Comparison of ENCODE assay signal across 23 cellular contexts in genomic region chr6:63864934-63865333, GRCh38.
"Had no signal": no experiment of that assay in that cellular context is flagged by ENCODE, and none has a peak within 500 bp of the region (broad histone marks: within the 10 kb centered on the region; RNA-seq: fewer than 3 reads in every experiment).

No MANE protein-coding gene starts in this region.

- ATAC-seq: activated CD8-positive, alpha-beta memory T cell treated with anti-CD3 and anti-CD28 coated beads, Interleukin-2, amount 10 ng/mL, durations not matched to agents 7 days and 5 days; activated T-helper 17 cell treated with anti-CD3 and anti-CD28 coated beads, Interleukin-2, amount 50 U/mL, for 72 hours; SK-N-SH treated with all-trans-retinoic acid at 6 μM for 48 hours had no signal

- H3K36me3 Mint-ChIP-seq: activated CD8-positive, alpha-beta memory T cell treated with anti-CD3 and anti-CD28 coated beads, Interleukin-2, amount 10 ng/mL, durations not matched to agents 7 days and 5 days; activated naive CD8-positive, alpha-beta T cell treated with anti-CD3 and anti-CD28 coated beads for 36 hours had no signal

- H3K4me3 Mint-ChIP-seq: activated CD4-positive, alpha-beta T cell treated with anti-CD3 and anti-CD28 coated beads, Interleukin-2, amount 10 ng/mL, durations not matched to agents 24 days and 14 days; activated CD8-positive, alpha-beta memory T cell treated with anti-CD3 and anti-CD28 coated beads, Interleukin-2, amount 10 ng/mL, durations not matched to agents 7 days and 5 days; activated naive CD4-positive, alpha-beta T cell treated with anti-CD3 and anti-CD28 coated beads for 36 hours; activated naive CD8-positive, alpha-beta T cell treated with anti-CD3 and anti-CD28 coated beads for 36 hours; activated T-helper 17 cell treated with anti-CD3 and anti-CD28 coated beads, Interleukin-2, amount 50 U/mL, for 72 hours had no signal

- H3K27ac Mint-ChIP-seq: activated CD4-positive, alpha-beta T cell treated with anti-CD3 and anti-CD28 coated beads, Interleukin-2, amount 10 ng/mL, durations not matched to agents 24 days and 14 days; activated CD8-positive, alpha-beta memory T cell treated with anti-CD3 and anti-CD28 coated beads, Interleukin-2, amount 10 ng/mL, durations not matched to agents 7 days and 5 days; activated naive CD4-positive, alpha-beta T cell treated with anti-CD3 and anti-CD28 coated beads for 36 hours; activated naive CD8-positive, alpha-beta T cell treated with anti-CD3 and anti-CD28 coated beads for 36 hours; activated T-helper 17 cell treated with anti-CD3 and anti-CD28 coated beads, Interleukin-2, amount 50 U/mL, for 72 hours had no signal

- H3K9me3 ChIP-seq: Peyer's patch, SJSA1 had no signal

- H3K27me3 Mint-ChIP-seq: activated CD4-positive, alpha-beta T cell treated with anti-CD3 and anti-CD28 coated beads, Interleukin-2, amount 10 ng/mL, durations not matched to agents 24 days and 14 days; activated CD8-positive, alpha-beta memory T cell treated with anti-CD3 and anti-CD28 coated beads, Interleukin-2, amount 10 ng/mL, durations not matched to agents 7 days and 5 days; activated naive CD8-positive, alpha-beta T cell treated with anti-CD3 and anti-CD28 coated beads for 36 hours; activated T-helper 17 cell treated with anti-CD3 and anti-CD28 coated beads, Interleukin-2, amount 50 U/mL, for 72 hours had no signal

- DNase-seq: activated CD4-positive, alpha-beta T cell treated with anti-CD3 and anti-CD28 coated beads, Interleukin-2, amount 10 ng/mL, durations not matched to agents 24 days and 14 days; activated CD4-positive, alpha-beta T cell treated with anti-CD3 and anti-CD28 coated beads, Interleukin-2, amount 50 U/mL, for 48 hours; activated CD4-positive, CD25-positive, alpha-beta regulatory T cell treated with anti-CD3 and anti-CD28 coated beads, Interleukin-2, amount 50 U/mL, for 72 hours; activated CD8-positive, alpha-beta memory T cell treated with anti-CD3 and anti-CD28 coated beads, Interleukin-2, amount 10 ng/mL, durations not matched to agents 7 days and 5 days; activated gamma-delta T cell; activated naive CD4-positive, alpha-beta T cell treated with anti-CD3 and anti-CD28 coated beads for 36 hours; activated naive CD8-positive, alpha-beta T cell treated with anti-CD3 and anti-CD28 coated beads for 36 hours; activated T-cell treated with anti-CD3 and anti-CD28 coated beads, Interleukin-2, amount 50 U/mL, for 48 hours; brain microvascular endothelial cell; cerebellar nuclear complex; Kasumi-1; KBM-7; NCI-H1048; NCI-H1694 treated with DMSO at 0.1 percent for 48 hours; NCI-H2029 treated with DMSO at 0.1 percent for 48 hours; NCI-H526; NCI-H82; Peyer's patch; SHP77; SW 1271 had no signal

- H3K4me1 Mint-ChIP-seq: activated CD4-positive, alpha-beta T cell treated with anti-CD3 and anti-CD28 coated beads, Interleukin-2, amount 10 ng/mL, durations not matched to agents 24 days and 14 days; activated CD8-positive, alpha-beta memory T cell treated with anti-CD3 and anti-CD28 coated beads, Interleukin-2, amount 10 ng/mL, durations not matched to agents 7 days and 5 days; activated naive CD8-positive, alpha-beta T cell treated with anti-CD3 and anti-CD28 coated beads for 36 hours; activated T-helper 17 cell treated with anti-CD3 and anti-CD28 coated beads, Interleukin-2, amount 50 U/mL, for 72 hours had no signal
